Comparison of ENCODE assay signal across 16 cellular contexts in the genomic region with DNA sequence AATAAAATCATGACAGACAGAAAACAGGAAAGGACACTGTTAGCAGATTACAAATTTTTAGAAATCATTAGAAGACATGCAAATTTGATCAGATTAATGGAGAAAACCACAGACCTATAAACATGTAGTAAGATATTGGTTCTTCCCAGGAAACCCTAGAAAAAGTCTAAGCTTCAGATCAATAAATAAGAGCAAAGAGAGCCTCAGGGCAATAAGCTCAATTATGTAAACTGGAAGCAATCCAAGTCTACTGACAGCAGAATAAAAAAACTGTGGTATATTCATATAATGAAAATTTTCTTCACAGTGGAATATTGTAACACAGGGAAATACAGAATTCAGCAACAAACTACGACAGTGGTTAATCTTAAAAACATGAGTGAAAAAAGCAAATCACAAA. TPM values are rescaled to one million over a fixed set of nuclear protein-coding genes. Genes with fewer than 3 reads are reported as not detected.
DNase-seq lines count a peak whose midpoint lies in the region; ATAC-seq lines count a peak whose summit lies in the region.
"Had no signal": no experiment of that assay in that cellular context is flagged by ENCODE, and none has a peak within 500 bp of the region (broad histone marks: within the 10 kb centered on the region; RNA-seq: fewer than 3 reads in every experiment).

No MANE protein-coding gene starts in this region.

- POLR2A ChIA-PET in activated CD4-positive, alpha-beta T cell treated with anti-CD3 and anti-CD28 coated beads, Interleukin-2, amount 10 ng/mL, durations not matched to agents 7 days and 5 days (lab: Charles Lee) = no interaction called here

- peaks cover 29% of the 10 kb centered on the region for H3K36me3 Mint-ChIP-seq in activated CD4-positive, alpha-beta T cell treated with anti-CD3 and anti-CD28 coated beads, Interleukin-2, amount 10 ng/mL, durations not matched to agents 7 days and 5 days (ENCODE audit: low read depth)

- DNase-seq in NCI-H2081 (lab: John Stamatoyannopoulos, UW) = peak; percentile 27 to 67
- DNase-seq in NCI-H2081 treated with DMSO at 0.1 percent for 48 hours (lab: John Stamatoyannopoulos, UW) = no peak
- peak; percentile 8 for DNase-seq in EL
- DNase-seq in NCI-H146 treated with DMSO at 0.1 percent for 48 hours (lab: John Stamatoyannopoulos, UW; ENCODE audit: unreplicated experiment) = peak; percentile 27
- DNase-seq in epidermal melanocyte (ENCODE audit: insufficient read length, low spot score) = peak; percentile 26
- DNase-seq in GM19240 (ENCODE audit: insufficient read length, low spot score) = no peak
- no peak for DNase-seq in activated CD4-positive, alpha-beta T cell treated with anti-CD3 and anti-CD28 coated beads, Interleukin-2, amount 10 ng/mL, durations not matched to agents 7 days and 5 days
- DNase-seq: C1 segment of cervical spinal cord, H7, MG63, NCI-H1694, NCI-H82 had no signal

- H3K27me3 Mint-ChIP-seq in activated CD4-positive, alpha-beta T cell treated with anti-CD3 and anti-CD28 coated beads, Interleukin-2, amount 10 ng/mL, durations not matched to agents 7 days and 5 days = no peaks in the 10 kb centered on the region

- H3K27ac Mint-ChIP-seq in activated CD4-positive, alpha-beta T cell treated with anti-CD3 and anti-CD28 coated beads, Interleukin-2, amount 10 ng/mL, durations not matched to agents 7 days and 5 days = no peak overlapping the region

- H3K9me3 Mint-ChIP-seq in activated CD4-positive, alpha-beta T cell treated with anti-CD3 and anti-CD28 coated beads, Interleukin-2, amount 10 ng/mL, durations not matched to agents 7 days and 5 days = peaks cover 5% of the 10 kb centered on the region

- peaks cover 24% of the 10 kb centered on the region for H3K4me1 Mint-ChIP-seq in activated CD4-positive, alpha-beta T cell treated with anti-CD3 and anti-CD28 coated beads, Interleukin-2, amount 10 ng/mL, durations not matched to agents 7 days and 5 days

- ATAC-seq in GM19324 (IDR thresholded peaks at IDR 0.05; ENCODE audit: low FRiP score, unreplicated experiment) = no peak
- ATAC-seq: A549, Panc1, Right ventricle myocardium inferior had no signal

- H3K4me3 Mint-ChIP-seq in activated CD4-positive, alpha-beta T cell treated with anti-CD3 and anti-CD28 coated beads, Interleukin-2, amount 10 ng/mL, durations not matched to agents 7 days and 5 days = no peak overlapping the region

- CTCF ChIA-PET in activated CD4-positive, alpha-beta T cell treated with anti-CD3 and anti-CD28 coated beads, Interleukin-2, amount 10 ng/mL, durations not matched to agents 7 days and 5 days (lab: Charles Lee) = interaction anchor here (0.5 kb wide), 1 partner anchor 239 kb away, joined by 3 read pairs; no protein-coding TSS in a partner anchor

RNA-seq across cellular contexts. Expression of gene NRDC, which starts 36.3 kb away (rescaled TPM):
- total RNA-seq in activated CD4-positive, alpha-beta T cell treated with anti-CD3 and anti-CD28 coated beads, Interleukin-2, amount 10 ng/mL, durations not matched to agents 7 days and 5 days = 100 to 1,000 TPM; 168 to 188 TPM

Comparison
In these comparisons a context has a peak if more than half of its experiments do, and no peak if none do; other contexts are left out.
1. DNase-seq: peak in NCI-H2081 (2 of 2), EL (single experiment), NCI-H146 treated with DMSO at 0.1 percent for 48 hours (single experiment) and epidermal melanocyte (single experiment); none in NCI-H2081 treated with DMSO at 0.1 percent for 48 hours (single experiment), GM19240 (single experiment) and activated CD4-positive, alpha-beta T cell treated with anti-CD3 and anti-CD28 coated beads, Interleukin-2, amount 10 ng/mL, durations not matched to agents 7 days and 5 days (single experiment).